19 cellular contexts compared by ENCODE assay signal in the genomic region with DNA sequence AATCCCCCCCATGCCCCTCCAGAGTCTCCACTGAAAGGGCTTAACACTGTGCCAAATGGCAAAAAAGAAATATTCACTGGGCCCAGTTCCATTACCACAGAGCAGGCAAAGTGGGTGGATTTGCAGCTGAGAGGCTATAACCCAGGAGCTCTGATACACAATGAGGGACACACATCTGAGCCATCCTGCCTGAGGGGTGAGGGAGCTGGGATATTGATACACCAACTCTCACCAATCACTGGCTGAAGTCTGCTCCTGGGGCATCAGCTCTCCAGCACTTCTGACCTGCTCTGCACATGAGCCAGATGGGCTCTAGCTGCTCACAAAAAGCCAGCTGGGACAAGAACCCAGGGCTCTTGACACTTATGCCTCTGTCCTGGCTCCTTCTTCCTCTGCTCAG. TPM values are rescaled to one million over a fixed set of nuclear protein-coding genes. Genes with fewer than 3 reads are reported as not detected.
DNase-seq lines count a peak whose midpoint lies in the region; ATAC-seq and TF ChIP-seq lines count a peak whose summit lies in the region.
"Had no signal": no experiment of that assay in that cellular context is flagged by ENCODE, and none has a peak within 500 bp of the region (broad histone marks: within the 10 kb centered on the region; RNA-seq: fewer than 3 reads in every experiment).

No MANE protein-coding gene starts in this region.

- H3K4me1 ChIP-seq in RWPE2 (ENCODE audit: insufficient read depth, poor library complexity, severe bottlenecking) = no peaks in the 10 kb centered on the region
- H3K4me1 ChIP-seq: A549, Caco-2 had no signal

- H3K27ac ChIP-seq in RWPE2 (ENCODE audit: poor library complexity, severe bottlenecking) = no peak overlapping the region
- H3K27ac ChIP-seq: A549; BLaER1 treated with 17β-estradiol and CSF1 and Interleukin-3, amounts not matched to agents 10 nM and 100 nM; C4-2B had no signal

- DNase-seq in 8988T (peak; percentile 9), H7 (peak; percentile 22), RWPE2 (ENCODE audit: low spot score) (no peak), cerebellar cortex (ENCODE audit: low spot score) (no peak), HCEC 1CT (no peak)
- no peak for DNase-seq in stimulated activated naive CD4-positive, alpha-beta T cell treated with Interleukin-2 at 50 U/mL for 16 hours (lab: John Stamatoyannopoulos, UW)
- DNase-seq: AML-193; Caco-2; Calu3; CD4-positive, alpha-beta T cell; CD8-positive, alpha-beta T cell; DMS79 treated with DMSO at 0.1 percent for 48 hours; GF-D8 had no signal

- no peaks in the 10 kb centered on the region for H3K9me3 ChIP-seq in RWPE2 (ENCODE audit: severe bottlenecking)
- H3K9me3 ChIP-seq: A549; BLaER1 treated with 17β-estradiol and CSF1 and Interleukin-3, amounts not matched to agents 10 nM and 100 nM; Caco-2 had no signal

- no peaks in the 10 kb centered on the region for H3K36me3 ChIP-seq in H7 (replicated peaks; ENCODE audit: control insufficient read depth, insufficient read depth, low read length)
- no peaks in the 10 kb centered on the region for H3K36me3 ChIP-seq in RWPE2 (ENCODE audit: low read depth)
- H3K36me3 ChIP-seq: BLaER1 treated with 17β-estradiol and CSF1 and Interleukin-3, amounts not matched to agents 10 nM and 100 nM had no signal

- no peak for TF ChIP-seq CTCF in RWPE2 (IDR thresholded peaks at IDR 0.05; ENCODE audit: poor library complexity, severe bottlenecking)

- no peaks in the 10 kb centered on the region for H3K27me3 ChIP-seq in H7 (ENCODE audit: control insufficient read depth, insufficient read depth, low read length)
- peaks cover 31% of the 10 kb centered on the region for H3K27me3 ChIP-seq in RWPE2 (ENCODE audit: insufficient read depth, poor library complexity, severe bottlenecking)
- H3K27me3 ChIP-seq: BLaER1 treated with 17β-estradiol and CSF1 and Interleukin-3, amounts not matched to agents 10 nM and 100 nM had no signal

- peak; percentile 2; the same call in 1 of the 3 replicates for ATAC-seq in RWPE2 (ENCODE audit: low read depth)
- ATAC-seq: A549; CD8-positive, alpha-beta T cell; GM12878 had no signal

- H3K4me3 ChIP-seq in H7 (ENCODE audit: insufficient read depth, low read depth, low read length) (no peak overlapping the region), RWPE2 (ENCODE audit: severe bottlenecking) (no peak overlapping the region)
- H3K4me3 ChIP-seq: A549; BLaER1 treated with 17β-estradiol and CSF1 and Interleukin-3, amounts not matched to agents 10 nM and 100 nM; GM12878 had no signal

RNA-seq across cellular contexts. Expression of a gene that starts 4.9 kb away (rescaled TPM):
- total RNA-seq in H7 (2014; rRNA removed; shearing (Covaris generic)) = not detected in 2 replicates
- total RNA-seq: A172; B cell; Caco-2; CD4-positive, alpha-beta T cell; CD8-positive, alpha-beta T cell had no signal

RNA-seq across cellular contexts. Expression of a gene that starts 52.1 kb away (rescaled TPM):
- total RNA-seq in H7 (2014; rRNA removed; shearing (Covaris generic)) = not detected in 2 replicates
- total RNA-seq: A172; B cell; Caco-2; Calu3; CD4-positive, alpha-beta T cell; CD8-positive, alpha-beta T cell; GM12878 had no signal

Comparison
In these comparisons a context has a peak if more than half of its experiments do, and no peak if none do; other contexts are left out.
1. DNase-seq: peak in 8988T (single experiment) and H7 (single experiment); none in RWPE2 (single experiment), cerebellar cortex (single experiment), HCEC 1CT (single experiment) and stimulated activated naive CD4-positive, alpha-beta T cell treated with Interleukin-2 at 50 U/mL for 16 hours (single experiment).